1 cellular context compared by ENCODE assay signal in the genomic region with DNA sequence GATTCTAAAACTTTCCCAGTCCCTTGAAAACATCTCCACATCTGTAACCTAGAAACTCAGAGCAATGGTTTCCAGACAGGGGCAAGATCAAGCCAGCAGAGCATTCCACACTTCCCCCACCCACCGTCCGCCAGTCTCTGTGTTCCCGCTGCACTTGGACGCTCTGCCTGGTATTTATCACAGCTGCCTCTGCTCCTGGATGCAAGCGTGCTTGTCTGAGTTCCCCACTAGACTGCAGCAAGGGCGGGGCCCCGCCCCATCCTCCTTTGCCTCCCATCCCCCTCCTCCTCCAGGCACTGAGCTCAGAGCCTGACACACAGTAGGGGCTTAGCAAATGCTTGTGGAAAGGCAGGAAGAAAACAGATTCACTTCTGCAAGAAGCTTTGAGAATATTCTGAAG.
TF ChIP-seq lines count a peak whose summit lies in the region.

No MANE protein-coding gene starts in this region.

TF ChIP-seq in H1, 55 proteins besides CTCF, POLR2A, EP300 and RAD21:
- TF ChIP-seq MAFK (IDR thresholded peaks at IDR 0.05; ENCODE audit: low read depth, low read length) (no peak), YY1 (IDR thresholded peaks at IDR 0.05; ENCODE audit: low read depth, low read length) (no peak), TAF1 (IDR thresholded peaks at IDR 0.05; ENCODE audit: low read depth, low read length) (no peak)
